19 cellular contexts compared by ENCODE assay signal in genomic region chr13:48476674-48477073, GRCh38. TPM values are rescaled to one million over a fixed set of nuclear protein-coding genes. Genes with fewer than 3 reads are reported as not detected.
DNase-seq lines count a peak whose midpoint lies in the region; ATAC-seq, FAIRE-seq and TF ChIP-seq lines count a peak whose summit lies in the region.
"Had no signal": no experiment of that assay in that cellular context is flagged by ENCODE, and none has a peak within 500 bp of the region (broad histone marks: within the 10 kb centered on the region; RNA-seq: fewer than 3 reads in every experiment).

No MANE protein-coding gene starts in this region.

- H3K27me3 ChIP-seq in heart left ventricle: no peaks in the 10 kb centered on the region
- H3K27me3 ChIP-seq in adrenal gland: no peaks in the 10 kb centered on the region

- peak; percentile 37 for ATAC-seq in Right ventricle myocardium inferior
- ATAC-seq in heart left ventricle: no peak
- ATAC-seq: GM23338 had no signal

- H3K9me3 ChIP-seq in heart left ventricle (no peaks in the 10 kb centered on the region), adrenal gland (replicated peaks in 1 of 3) (no peaks in the 10 kb centered on the region)

- TF ChIP-seq POLR2A in heart left ventricle (IDR thresholded peaks at IDR 0.05) (no peak), adrenal gland (IDR thresholded peaks at IDR 0.05) (no peak)

- no peak for TF ChIP-seq CTCF in heart left ventricle (IDR thresholded peaks at IDR 0.05)
- TF ChIP-seq CTCF in adrenal gland (IDR thresholded peaks at IDR 0.05): no peak
- TF ChIP-seq CTCF in HFFc6 (IDR thresholded peaks at IDR 0.05): no peak

- no peak for DNase-seq in Right ventricle myocardium inferior (ENCODE audit: missing footprints)
- DNase-seq in heart left ventricle: no peak
- DNase-seq in adrenal gland: no peak
- no peak for DNase-seq in substantia nigra (lab: John Stamatoyannopoulos, UW)
- DNase-seq in germinal center (ENCODE audit: low spot score): no peak
- DNase-seq in NOMO-1 treated with DMSO at 0.1 percent for 48 hours (lab: John Stamatoyannopoulos, UW; ENCODE audit: unreplicated experiment): no peak
- no peak for DNase-seq in HFFc6
- DNase-seq: Calu3; CD4-positive, alpha-beta memory T cell; DMS53; NCI-H1417; NCI-H2029; NCI-H2171; NCI-H774; PC-9 had no signal

- H3K4me1 ChIP-seq in heart left ventricle (peaks cover 0 to 38% (median 0%) of the 10 kb centered on the region in 12 donors), adrenal gland (replicated peaks in 1 of 2) (peaks cover 11% of the 10 kb centered on the region in 2 donors)

- H3K4me3 Mint-ChIP-seq in HFFc6: no peak overlapping the region
- H3K4me3 Mint-ChIP-seq: B cell; CD4-positive, alpha-beta memory T cell; GM23338 had no signal

- H3K36me3 ChIP-seq in heart left ventricle (peaks cover 0 to 71% (median 48%) of the 10 kb centered on the region in 9 donors), adrenal gland (replicated peaks in 1 of 2) (no peaks in the 10 kb centered on the region)

- no peaks in the 10 kb centered on the region for H3K9me3 Mint-ChIP-seq in HFFc6
- H3K9me3 Mint-ChIP-seq: CD4-positive, alpha-beta memory T cell; GM23338 had no signal

- H3K27ac ChIP-seq in heart left ventricle (peak overlapping the region in 6 of 12 donors; percentile 13 to 81 (median 26)), adrenal gland (peak overlapping the region in 4 of 5 donors; percentile 14 to 47 (median 18)), substantia nigra (ENCODE audit: low read depth, low read length, poor library complexity, severe bottlenecking) (peak overlapping the region; percentile 5)
- H3K27ac ChIP-seq: 22Rv1, PC-9 had no signal

- H3K27me3 Mint-ChIP-seq in HFFc6 (ENCODE audit: insufficient read depth): no peaks in the 10 kb centered on the region
- H3K27me3 Mint-ChIP-seq: B cell; CD4-positive, alpha-beta memory T cell had no signal

- H3K4me1 Mint-ChIP-seq in HFFc6 (ENCODE audit: low read depth): peaks cover 33% of the 10 kb centered on the region
- H3K4me1 Mint-ChIP-seq: GM23338 had no signal

- peak overlapping the region in 6 of 12 donors; percentile 7 to 46 (median 13) for H3K4me3 ChIP-seq in heart left ventricle
- no peak overlapping the region for H3K4me3 ChIP-seq in adrenal gland
- H3K4me3 ChIP-seq: GM23338, PC-9 had no signal

- 56 to 70% (median 59%) methylated on average over 4 of the region's 4 CpGs for WGBS in heart left ventricle, 4 donors
- WGBS in adrenal gland, 4 donors: 56 to 70% (median 60%) methylated on average over 4 of the region's 4 CpGs

- no peak overlapping the region for H3K27ac Mint-ChIP-seq in HFFc6
- H3K27ac Mint-ChIP-seq: B cell, GM23338 had no signal

- FAIRE-seq in endometrium (lab: Jason Lieb, UNC): peak; percentile 33

- H3K36me3 Mint-ChIP-seq in HFFc6 (ENCODE audit: low read depth): peaks cover 34% of the 10 kb centered on the region

- intact Hi-C loops in Right ventricle myocardium inferior (cut with DNase I): no loop called here
- intact Hi-C loops in heart left ventricle (cut with DNase I): no loop called here
- intact Hi-C loops in adrenal gland (cut with DNase I): no loop called here

RNA-seq across cellular contexts. Expression of gene RCBTB2, which starts 56.2 kb away (rescaled TPM):
- total RNA-seq in Right ventricle myocardium inferior (16.4 TPM), heart left ventricle (10 to 100 TPM in 6 of 9 donors, 1 to 10 TPM in 3; 5.9 to 16.2 (median 11.8) TPM), adrenal gland (10 to 100 TPM in 6 of 8 donors, 1 to 10 TPM in 2; 9.8 to 29.0 (median 15.2) TPM)
- polyA plus RNA-seq in heart left ventricle (10 to 100 TPM in 1 of 2 donors, 1 to 10 TPM in 1; 6.9 to 11.5 TPM), adrenal gland (10 to 100 TPM; 14.0 to 36.4 (median 20.0) TPM)
- 1 to 10 TPM; 6.6 to 9.3 (median 7.5) TPM for total RNA-seq in HFFc6 (2021; fragmentation: NEBNext Ultra II Directional; extraction: Animal tissue kit (Norgen Biotek cat#: 25700))
